Comparison of ENCODE assay signal across 11 cellular contexts in genomic region chr18:77081387-77081773, GRCh38. TPM values are rescaled to one million over a fixed set of nuclear protein-coding genes. Genes with fewer than 3 reads are reported as not detected.
DNase-seq lines count a peak whose midpoint lies in the region; ATAC-seq, FAIRE-seq and TF ChIP-seq lines count a peak whose summit lies in the region.
"Had no signal": no experiment of that assay in that cellular context is flagged by ENCODE, and none has a peak within 500 bp of the region (broad histone marks: within the 10 kb centered on the region; RNA-seq: fewer than 3 reads in every experiment).

No MANE protein-coding gene starts in this region.

- H3K9ac ChIP-seq in PC-3 (ENCODE audit: low read length): no peak overlapping the region

- H3K4me3 ChIP-seq in AG04450 (ENCODE audit: low read depth, low read length) (no peak overlapping the region), fibroblast of the aortic adventitia (ENCODE audit: low read depth, low read length) (no peak overlapping the region), PC-3 (ENCODE audit: low read length) (no peak overlapping the region), Peyer's patch (no peak overlapping the region)

- no peaks in the 10 kb centered on the region for H3F3A ChIP-seq in PC-3 (ENCODE audit: low read length, unreplicated experiment)

- DNase-seq in AG04450 (ENCODE audit: low read depth, low spot score) (peak; percentile 67), GM19239 (ENCODE audit: insufficient read length, low spot score) (no peak), fibroblast of the aortic adventitia (ENCODE audit: low read depth) (peak; percentile 81), PC-3 (no peak), GM10248 (ENCODE audit: extremely low spot score) (no peak), Peyer's patch (no peak)
- DNase-seq in activated CD4-positive, CD25-positive, alpha-beta regulatory T cell (lab: John Stamatoyannopoulos, UW): no peak
- DNase-seq: activated naive CD4-positive, alpha-beta T cell treated with anti-CD3 and anti-CD28 coated beads for 36 hours had no signal

- H3K36me3 ChIP-seq in PC-3 (ENCODE audit: low read depth, low read length) (no peaks in the 10 kb centered on the region), Peyer's patch (no peaks in the 10 kb centered on the region)

- FAIRE-seq in GM19239 (lab: Jason Lieb, UNC): peak; percentile 72
- FAIRE-seq: frontal cortex, H1 had no signal

- peaks cover 26% of the 10 kb centered on the region for H3K79me2 ChIP-seq in PC-3 (ENCODE audit: low read length)

- intact Hi-C loops in PC-3 (cut with micrococcal nuclease): no loop called here

- ATAC-seq in SK-N-SH treated with all-trans-retinoic acid at 6 μM for 48 hours: peak; percentile 21
- no peak for ATAC-seq in PC-3

- no peaks in the 10 kb centered on the region; the same call in 1 of the 2 replicates for H3K9me3 ChIP-seq in AG04450 (ENCODE audit: control insufficient read depth, insufficient read depth, low read length)
- H3K9me3 ChIP-seq in PC-3 (ENCODE audit: low read length): no peaks in the 10 kb centered on the region
- H3K9me3 ChIP-seq in Peyer's patch: no peaks in the 10 kb centered on the region

- BruUV-seq in PC-3 (replicated peaks; lab: Mats Ljungman, UMichigan): no TSS peak

- TF ChIP-seq CTCF in AG04450 (IDR thresholded peaks at IDR 0.05; ENCODE audit: low read depth, low read length) (no peak), fibroblast of the aortic adventitia (IDR thresholded peaks at IDR 0.05; ENCODE audit: insufficient read depth, low read length) (no peak), PC-3 (conservative IDR thresholded peaks at IDR 0.05; ENCODE audit: low read depth, low read length) (no peak), GM10248 (IDR thresholded peaks at IDR 0.05; ENCODE audit: control extremely low read depth, extremely low read depth, low read depth, missing control alignments) (no peak), Peyer's patch (IDR thresholded peaks at IDR 0.05) (no peak)

- no peak overlapping the region for H2AFZ ChIP-seq in PC-3 (ENCODE audit: low read length)

- POLR2A ChIA-PET in AG04450 (lab: Yijun Ruan, JAX): interaction anchor here (0.6 kb wide), 1 partner anchor 10 kb away, joined by 3 read pairs; no protein-coding TSS in a partner anchor
- POLR2A ChIA-PET in PC-3 (lab: Charles Lee; ENCODE audit: unreplicated experiment): no interaction called here
- POLR2A ChIA-PET in GM10248 (lab: Yijun Ruan, JAX): no interaction called here

- TF ChIP-seq POLR2A in Peyer's patch (IDR thresholded peaks at IDR 0.05): no peak

- H3K4me2 ChIP-seq in PC-3 (ENCODE audit: low read length): no peak overlapping the region

- H3K9me2 ChIP-seq in PC-3 (replicated peaks; ENCODE audit: low read length): no peaks in the 10 kb centered on the region

- H3K27ac ChIP-seq in AG04450 (ENCODE audit: low read depth, low read length) (no peak overlapping the region), PC-3 (ENCODE audit: low read length) (no peak overlapping the region), Peyer's patch (peak overlapping the region in 1 of 4 donors; percentile 59)

- H3K27me3 ChIP-seq in AG04450 (ENCODE audit: control insufficient read depth, insufficient read depth, low read length) (no peaks in the 10 kb centered on the region), PC-3 (ENCODE audit: low read length) (no peaks in the 10 kb centered on the region), Peyer's patch (no peaks in the 10 kb centered on the region)

- H4K20me1 ChIP-seq in PC-3 (ENCODE audit: low read length): no peaks in the 10 kb centered on the region

- CTCF ChIA-PET in AG04450 (lab: Charles Lee): no interaction called here
- CTCF ChIA-PET in PC-3 (lab: Charles Lee): no interaction called here
- CTCF ChIA-PET in GM10248 (lab: Yijun Ruan, JAX): interaction anchor here (1.1 kb wide), 1 partner anchor 12 kb away, joined by 4 read pairs; no protein-coding TSS in a partner anchor

- H3K4me1 ChIP-seq in PC-3 (ENCODE audit: insufficient read depth, low read length) (peaks cover 10% of the 10 kb centered on the region), Peyer's patch (peaks cover 0 to 36% (median 0%) of the 10 kb centered on the region in 4 donors)

TF ChIP-seq in SK-N-SH treated with all-trans-retinoic acid at 6 μM for 48 hours, 23 proteins besides CTCF, POLR2A, EP300 and RAD21 (continues in another document):
- TF ChIP-seq TSHZ2 (CRISPR knock-in tag; IDR thresholded peaks at IDR 0.05) (no peak), ZFP30 (CRISPR knock-in tag; IDR thresholded peaks at IDR 0.05) (no peak), TOX (CRISPR knock-in tag; IDR thresholded peaks at IDR 0.05; ENCODE audit: borderline replicate concordance) (no peak), ZNF70 (CRISPR knock-in tag; IDR thresholded peaks at IDR 0.05) (no peak), RARB (CRISPR knock-in tag; IDR thresholded peaks at IDR 0.05) (no peak), CSRNP3 (CRISPR knock-in tag; IDR thresholded peaks at IDR 0.05) (no peak), PATZ1 (CRISPR knock-in tag; IDR thresholded peaks at IDR 0.05; ENCODE audit: borderline replicate concordance) (no peak), ESRRG (CRISPR knock-in tag; IDR thresholded peaks at IDR 0.05) (no peak), GLIS3 (CRISPR knock-in tag; IDR thresholded peaks at IDR 0.05) (no peak), ARNTL (CRISPR knock-in tag; IDR thresholded peaks at IDR 0.05; ENCODE audit: borderline replicate concordance, low read depth) (no peak), BACH2 (CRISPR knock-in tag; IDR thresholded peaks at IDR 0.05; ENCODE audit: borderline replicate concordance) (no peak), TCF4 (CRISPR knock-in tag; IDR thresholded peaks at IDR 0.05; ENCODE audit: borderline replicate concordance) (no peak), ZNF8 (CRISPR knock-in tag; IDR thresholded peaks at IDR 0.05) (no peak)

RNA-seq across cellular contexts. Expression of gene MBP, which starts 51.2 kb away (rescaled TPM):
- 4.7 and 5.3 TPM in 2 replicates for polyA plus RNA-seq in AG04450 (2011; rRNA removed)
- 5.9 and 10.9 TPM in 2 replicates for polyA minus RNA-seq in AG04450 (2011; rRNA and poly(A)+ RNA removed)
- total RNA-seq in fibroblast of the aortic adventitia (ENCODE audit: low replicate concordance) (25.8 and 54.1 TPM in 2 replicates), PC-3 (2014; rRNA removed) (34.2 and 47.4 TPM in 2 replicates), Peyer's patch (10 to 100 TPM; 40.9 to 67.7 (median 51.8) TPM)

Comparison
In these comparisons a context has a peak if more than half of its experiments do, and no peak if none do; other contexts are left out.
1. DNase-seq: peak in AG04450 (single experiment) and fibroblast of the aortic adventitia (single experiment); none in GM19239 (single experiment), activated CD4-positive, CD25-positive, alpha-beta regulatory T cell (0 of 4), PC-3 (single experiment), GM10248 (single experiment) and Peyer's patch (0 of 3).